ENCODE assay signal across 19 cellular contexts in genomic region chr5:113615708-113616107, GRCh38.
DNase-seq lines count a peak whose midpoint lies in the region; ATAC-seq and TF ChIP-seq lines count a peak whose summit lies in the region.
"Had no signal": no experiment of that assay in that cellular context is flagged by ENCODE, and none has a peak within 500 bp of the region (broad histone marks: within the 10 kb centered on the region; RNA-seq: fewer than 3 reads in every experiment).

No MANE protein-coding gene starts in this region.

- H3K27ac ChIP-seq in right cardiac atrium (ENCODE audit: low read length) = no peak overlapping the region
- H3K27ac ChIP-seq in right atrium auricular region = no peak overlapping the region
- H3K27ac ChIP-seq in smooth muscle cell (ENCODE audit: low read depth) = peak overlapping the region; percentile 77
- H3K27ac ChIP-seq: KMS-11, Peyer's patch had no signal

- ATAC-seq in right cardiac atrium (peak; percentile 47 to 71), HG02588 (IDR thresholded peaks at IDR 0.05; ENCODE audit: unreplicated experiment) (no peak), HG03159 (IDR thresholded peaks at IDR 0.05; ENCODE audit: unreplicated experiment) (no peak)
- ATAC-seq: GM12878 had no signal

- no peaks in the 10 kb centered on the region for H3K79me2 ChIP-seq in smooth muscle cell (ENCODE audit: low read depth)

- WGBS in right cardiac atrium = 13% methylated on average over 2 of the region's 2 CpGs
- WGBS in smooth muscle cell (ENCODE audit: low lambda C conversion rate) = 23% methylated on average over 2 of the region's 2 CpGs

- H3K36me3 ChIP-seq in right atrium auricular region (no peaks in the 10 kb centered on the region), smooth muscle cell (ENCODE audit: low read depth) (no peaks in the 10 kb centered on the region)
- H3K36me3 ChIP-seq: MG63, Peyer's patch had no signal

- H3F3A ChIP-seq in smooth muscle cell (ENCODE audit: low read depth) = no peaks in the 10 kb centered on the region

- no peak for TF ChIP-seq CTCF in right atrium auricular region (IDR thresholded peaks at IDR 0.05)
- no peak for TF ChIP-seq CTCF in smooth muscle cell (IDR thresholded peaks at IDR 0.05; ENCODE audit: borderline replicate concordance, insufficient read depth, poor library complexity, severe bottlenecking)

- H3K4me2 ChIP-seq in smooth muscle cell = peak overlapping the region; percentile 48
- H3K4me2 ChIP-seq: KMS-11 had no signal

- peak overlapping the region; percentile 42 for H3K9ac ChIP-seq in smooth muscle cell (ENCODE audit: low read depth)
- H3K9ac ChIP-seq: KMS-11 had no signal

- DNase-seq in right cardiac atrium (no peak), right atrium auricular region (ENCODE audit: low spot score) (no peak), dermis blood vessel endothelial cell (peak; percentile 23), left kidney (ENCODE audit: low read depth, low spot score) (peak; percentile 27), smooth muscle cell (lab: John Stamatoyannopoulos, UW; ENCODE audit: unreplicated experiment) (no peak), NCI-H524 (lab: John Stamatoyannopoulos, UW) (no peak)
- DNase-seq: 8988T, C1 segment of cervical spinal cord, DMS153, MG63, NCI-H1105, NCI-H187, NCI-H510A, Peyer's patch, Right ventricle myocardium superior had no signal

- H4K20me1 ChIP-seq in smooth muscle cell (ENCODE audit: low read depth) = no peaks in the 10 kb centered on the region

- no peaks in the 10 kb centered on the region for H3K27me3 ChIP-seq in right cardiac atrium (ENCODE audit: control insufficient read depth, insufficient read depth)
- no peaks in the 10 kb centered on the region for H3K27me3 ChIP-seq in right atrium auricular region
- no peaks in the 10 kb centered on the region for H3K27me3 ChIP-seq in smooth muscle cell (ENCODE audit: low read depth)
- H3K27me3 ChIP-seq: Peyer's patch had no signal

- no peak overlapping the region for H2AFZ ChIP-seq in smooth muscle cell (ENCODE audit: low read depth)

- H3K4me1 ChIP-seq in right cardiac atrium (ENCODE audit: control insufficient read depth, insufficient read depth, low read length) (no peaks in the 10 kb centered on the region), right atrium auricular region (no peaks in the 10 kb centered on the region), smooth muscle cell (ENCODE audit: low read depth) (no peaks in the 10 kb centered on the region)
- H3K4me1 ChIP-seq: Peyer's patch had no signal

- H3K4me3 ChIP-seq in right cardiac atrium (ENCODE audit: low read length) (no peak overlapping the region), right atrium auricular region (no peak overlapping the region), smooth muscle cell (no peak overlapping the region)
- H3K4me3 ChIP-seq: GM12878, MG63, Peyer's patch had no signal

- intact Hi-C loops in right cardiac atrium (cut with DNase I) = loop anchor here in 1 of 4 donors (10.0 kb wide), 1 partner anchor 839 kb away; no protein-coding TSS in a partner anchor

- H3K9me3 ChIP-seq in right cardiac atrium (ENCODE audit: control insufficient read depth, low read length) = no peaks in the 10 kb centered on the region
- H3K9me3 ChIP-seq in right atrium auricular region = no peaks in the 10 kb centered on the region
- H3K9me3 ChIP-seq in smooth muscle cell (replicated peaks; ENCODE audit: low read depth) = no peaks in the 10 kb centered on the region
- H3K9me3 ChIP-seq: Peyer's patch had no signal

Comparison
In these comparisons a context has a peak if more than half of its experiments do, and no peak if none do; other contexts are left out.
1. ATAC-seq: peak in right cardiac atrium (2 of 2); none in HG02588 (single experiment) and HG03159 (single experiment).
2. DNase-seq: peak in dermis blood vessel endothelial cell (single experiment) and left kidney (single experiment); none in right cardiac atrium (0 of 3), right atrium auricular region (single experiment), smooth muscle cell (single experiment) and NCI-H524 (0 of 2).